In the genomic region with DNA sequence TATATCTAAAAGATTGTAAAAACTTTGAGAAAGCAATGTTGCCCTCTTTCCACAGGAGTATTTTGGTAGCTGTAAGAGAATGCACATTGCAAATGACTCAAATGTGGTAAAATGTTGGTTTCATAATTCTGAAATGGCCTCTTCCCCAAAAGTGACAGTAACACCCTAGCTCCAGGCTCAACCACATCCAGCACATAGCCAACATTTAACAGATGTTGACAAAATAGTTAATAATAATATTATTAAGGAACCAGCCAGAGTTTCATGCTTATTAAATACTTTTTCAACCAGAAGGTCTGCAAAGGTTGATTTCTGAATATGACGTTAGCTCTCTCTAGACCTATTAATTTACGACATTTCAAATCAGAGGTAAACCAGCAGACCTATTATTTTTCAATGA, we compare ENCODE assay signal across 8 cellular contexts.
DNase-seq lines count a peak whose midpoint lies in the region; TF ChIP-seq lines count a peak whose summit lies in the region.

No MANE protein-coding gene starts in this region.

- H3K4me1 ChIP-seq in HAP-1 = peaks cover 51% of the 10 kb centered on the region

- no peaks in the 10 kb centered on the region for H3K9me3 ChIP-seq in HAP-1

- TF ChIP-seq POLR2A in NB4 (IDR thresholded peaks at IDR 0.05; ENCODE audit: extremely low read depth, insufficient read length) = no peak

- in situ Hi-C loops in HAP-1 (cut with MboI; ENCODE audit: low sequenced_read_pairs) = no loop called here

- H3K36me3 ChIP-seq in HAP-1 (replicated peaks) = peaks cover 3% of the 10 kb centered on the region; the same call in 1 of the 2 replicates

- peak; percentile 14 for DNase-seq in GM10266 (ENCODE audit: extremely low spot score)
- DNase-seq in HAP-1 (ENCODE audit: low spot score in 2 of 2) = no peak
- peak; percentile 71 for DNase-seq in NB4 (ENCODE audit: low read depth)
- DNase-seq in epithelial cell of esophagus (ENCODE audit: low read depth) = no peak
- no peak for DNase-seq in putamen (ENCODE audit: low spot score)
- DNase-seq in cerebellar cortex (ENCODE audit: low spot score) = no peak
- no peak for DNase-seq in NCI-H128 (lab: John Stamatoyannopoulos, UW; ENCODE audit: unreplicated experiment)

- TF ChIP-seq CTCF in GM10266 (IDR thresholded peaks at IDR 0.05; ENCODE audit: control insufficient read depth, insufficient read depth, low read depth, missing control alignments) = no peak
- TF ChIP-seq CTCF in NB4 (IDR thresholded peaks at IDR 0.05; ENCODE audit: low read depth, low read length) = no peak
- TF ChIP-seq CTCF in epithelial cell of esophagus (IDR thresholded peaks at IDR 0.05; ENCODE audit: insufficient read depth, low read depth, low read length, missing control alignments) = no peak

- H3K27ac ChIP-seq in skin epidermis = peak overlapping the region; percentile 37 to 95 (median 82)

- H3K4me3 ChIP-seq in HAP-1 (peak overlapping the region; percentile 26), NB4 (ENCODE audit: low read depth, low read length) (peak overlapping the region; percentile 78), epithelial cell of esophagus (ENCODE audit: low read length) (peak overlapping the region; percentile 92), skin epidermis (peak overlapping the region; percentile 29 to 49 (median 45))

- H3K27me3 ChIP-seq in HAP-1 (ENCODE audit: low read depth) = no peaks in the 10 kb centered on the region

Comparison
In these comparisons a context has a peak if more than half of its experiments do, and no peak if none do; other contexts are left out.
1. DNase-seq: peak in GM10266 (single experiment) and NB4 (single experiment); none in HAP-1 (0 of 2), epithelial cell of esophagus (single experiment), putamen (single experiment), cerebellar cortex (single experiment) and NCI-H128 (single experiment).
2. H3K4me3 ChIP-seq: peak in every context shown above with its lines; median percentile 92 in epithelial cell of esophagus; 78 in NB4; 45 in skin epidermis; 26 in HAP-1.